ENCODE assay signal across 8 cellular contexts in the genomic region with DNA sequence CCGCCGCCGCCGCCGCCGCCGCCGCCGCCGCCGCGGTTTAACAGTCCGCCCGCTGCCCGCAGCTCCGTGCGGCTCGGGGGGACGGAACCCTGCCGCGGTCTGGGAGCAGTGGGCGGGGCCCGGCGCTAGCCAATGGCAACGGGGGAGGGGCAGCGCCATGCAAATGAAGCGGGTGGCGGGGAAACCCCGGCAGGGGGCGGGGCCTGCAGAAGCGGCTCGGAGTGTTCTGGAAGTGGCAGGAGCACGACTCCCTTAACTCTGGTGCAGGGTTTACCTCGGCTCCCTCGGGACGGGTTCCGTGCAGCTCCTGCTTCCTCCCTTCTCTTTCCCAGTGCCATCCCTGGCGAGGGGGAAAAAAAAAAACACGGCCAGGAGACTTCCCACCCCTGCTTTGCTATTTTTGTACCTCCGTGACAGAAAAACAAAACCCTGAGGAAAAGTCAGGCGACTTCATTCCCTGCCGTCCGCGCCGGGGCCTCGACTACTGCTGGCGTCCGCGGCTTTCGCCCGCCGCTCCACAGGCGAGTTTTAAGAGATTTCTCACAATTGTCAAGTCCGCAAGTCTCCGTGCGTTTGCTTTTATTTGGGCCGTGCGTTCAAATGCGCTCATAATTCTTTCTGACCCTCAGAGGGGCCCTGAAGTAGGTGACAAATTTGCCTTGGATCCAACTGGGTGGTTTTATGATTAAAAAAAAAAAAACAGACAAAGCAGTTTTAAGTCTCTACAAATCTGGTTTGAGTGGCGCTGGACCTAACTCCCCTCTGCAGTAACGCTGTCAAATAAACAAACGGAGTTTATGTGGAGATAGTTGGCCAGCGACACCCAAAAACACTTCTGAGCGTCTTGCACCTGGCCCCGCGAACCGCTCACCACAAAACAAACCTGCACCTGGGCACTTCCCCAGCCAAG. TPM values are rescaled to one million over a fixed set of nuclear protein-coding genes. Genes with fewer than 3 reads are reported as not detected.
DNase-seq lines count a peak whose midpoint lies in the region; ATAC-seq and TF ChIP-seq lines count a peak whose summit lies in the region.

A gene with protein sequence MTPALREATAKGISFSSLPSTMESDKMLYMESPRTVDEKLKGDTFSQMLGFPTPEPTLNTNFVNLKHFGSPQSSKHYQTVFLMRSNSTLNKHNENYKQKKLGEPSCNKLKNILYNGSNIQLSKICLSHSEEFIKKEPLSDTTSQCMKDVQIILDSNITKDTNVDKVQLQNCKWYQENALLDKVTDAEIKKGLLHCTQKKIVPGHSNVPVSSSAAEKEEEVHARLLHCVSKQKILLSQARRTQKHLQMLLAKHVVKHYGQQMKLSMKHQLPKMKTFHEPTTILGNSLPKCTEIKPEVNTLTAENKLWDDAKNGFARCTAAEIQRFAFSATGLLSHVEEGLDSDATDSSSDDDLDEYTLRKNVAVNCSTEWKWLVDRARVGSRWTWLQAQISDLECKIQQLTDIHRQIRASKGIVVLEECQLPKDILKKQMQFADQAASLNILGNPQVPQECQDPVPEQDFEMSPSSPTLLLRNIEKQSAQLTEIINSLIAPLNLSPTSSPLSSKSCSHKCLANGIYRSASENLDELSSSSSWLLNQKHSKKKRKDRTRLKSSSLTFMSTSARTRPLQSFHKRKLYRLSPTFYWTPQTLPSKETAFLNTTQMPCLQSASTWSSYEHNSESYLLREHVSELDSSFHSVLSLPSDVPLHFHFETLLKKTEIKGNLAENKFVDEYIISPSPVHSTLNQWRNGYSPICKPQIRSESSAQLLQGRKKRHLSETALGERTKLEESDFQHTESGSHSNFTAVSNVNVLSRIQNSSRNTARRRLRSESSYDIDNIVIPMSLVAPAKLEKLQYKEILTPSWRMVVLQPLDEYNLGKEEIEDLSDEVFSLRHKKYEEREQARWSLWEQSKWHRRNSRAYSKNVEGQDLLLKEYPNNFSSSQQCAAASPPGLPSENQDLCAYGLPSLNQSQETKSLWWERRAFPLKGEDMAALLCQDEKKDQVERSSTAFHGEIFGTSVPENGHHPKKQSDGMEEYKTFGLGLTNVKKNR (minus strand): TSS at position 101 of the 910 bp plus-strand sequence. CDS start 16,827 bp downstream, outside the sequence.

- H3K27ac Mint-ChIP-seq in activated T-helper 2 cell treated with anti-CD3 and anti-CD28 coated beads, Interferon-gamma antibody, Interleukin-2, Interleukin-4, amounts not matched to agents 10 μg/mL and 5 μg/mL and 100 μg/mL, durations not matched to agents 14 hours and 24 hours and 36 hours: peak within 1 kb of the TSS; percentile 99
- peak within 1 kb of the TSS; percentile 98 to 99 for H3K27ac Mint-ChIP-seq in natural killer cell

- no peaks in the 10 kb centered on the region for H3K9me3 Mint-ChIP-seq in activated T-helper 2 cell treated with anti-CD3 and anti-CD28 coated beads, Interferon-gamma antibody, Interleukin-2, Interleukin-4, amounts not matched to agents 10 μg/mL and 5 μg/mL and 100 μg/mL, durations not matched to agents 14 hours and 24 hours and 36 hours
- H3K9me3 Mint-ChIP-seq in natural killer cell: no peaks in the 10 kb centered on the region

- peak within 1 kb of the TSS; percentile 87 for H3K4me3 ChIP-seq in fibroblast of mammary gland (ENCODE audit: control insufficient read depth, low read depth, low read length)

- peak within 1 kb of the TSS; percentile 96 for H3K4me3 Mint-ChIP-seq in activated T-helper 2 cell treated with anti-CD3 and anti-CD28 coated beads, Interferon-gamma antibody, Interleukin-2, Interleukin-4, amounts not matched to agents 10 μg/mL and 5 μg/mL and 100 μg/mL, durations not matched to agents 14 hours and 24 hours and 36 hours (ENCODE audit: low read depth)
- peak within 1 kb of the TSS; percentile 100 for H3K4me3 Mint-ChIP-seq in natural killer cell

- DNase-seq in Daoy (ENCODE audit: low read depth) (peak; percentile 97), GOT3 (lab: John Stamatoyannopoulos, UW) (peak; percentile 86), LHCN-M2 (ENCODE audit: low read depth) (peak; percentile 92), RPMI7951 (ENCODE audit: low read depth) (peak; percentile 95), fibroblast of mammary gland (ENCODE audit: low read depth) (peak; percentile 91), natural killer cell (peak; percentile 98)
- peak; percentile 95 for DNase-seq in activated T-helper 2 cell treated with anti-CD3 and anti-CD28 coated beads, Interferon-gamma antibody, Interleukin-2, Interleukin-4, amounts not matched to agents 10 μg/mL and 5 μg/mL and 100 μg/mL, durations not matched to agents 14 hours and 24 hours and 36 hours (ENCODE audit: low spot score)
- DNase-seq in stimulated activated naive CD4-positive, alpha-beta T cell (lab: John Stamatoyannopoulos, UW): peak; percentile 88 to 96 (median 94)

- peak; percentile 80 to 95 (median 88) for ATAC-seq in natural killer cell

- H3K27me3 Mint-ChIP-seq in activated T-helper 2 cell treated with anti-CD3 and anti-CD28 coated beads, Interferon-gamma antibody, Interleukin-2, Interleukin-4, amounts not matched to agents 10 μg/mL and 5 μg/mL and 100 μg/mL, durations not matched to agents 14 hours and 24 hours and 36 hours (ENCODE audit: low read depth): peaks cover 21% of the 10 kb centered on the region
- no peaks in the 10 kb centered on the region for H3K27me3 Mint-ChIP-seq in natural killer cell (ENCODE audit: low read depth in 2 of 2)

- TF ChIP-seq CTCF in fibroblast of mammary gland (conservative IDR thresholded peaks at IDR 0.05; ENCODE audit: control insufficient read depth, insufficient read depth, low read depth, low read length) (no peak), natural killer cell (IDR thresholded peaks at IDR 0.05) (no peak)

- H3K36me3 Mint-ChIP-seq in activated T-helper 2 cell treated with anti-CD3 and anti-CD28 coated beads, Interferon-gamma antibody, Interleukin-2, Interleukin-4, amounts not matched to agents 10 μg/mL and 5 μg/mL and 100 μg/mL, durations not matched to agents 14 hours and 24 hours and 36 hours (ENCODE audit: low read depth): no peaks in the 10 kb centered on the region
- H3K36me3 Mint-ChIP-seq in natural killer cell: no peaks in the 10 kb centered on the region

- H3K4me1 Mint-ChIP-seq in activated T-helper 2 cell treated with anti-CD3 and anti-CD28 coated beads, Interferon-gamma antibody, Interleukin-2, Interleukin-4, amounts not matched to agents 10 μg/mL and 5 μg/mL and 100 μg/mL, durations not matched to agents 14 hours and 24 hours and 36 hours (ENCODE audit: low read depth): peaks cover 26% of the 10 kb centered on the region
- H3K4me1 Mint-ChIP-seq in natural killer cell: peaks cover 21 to 22% of the 10 kb centered on the region in 2 donors

- intact Hi-C loops in activated T-helper 2 cell treated with anti-CD3 and anti-CD28 coated beads, Interferon-gamma antibody, Interleukin-2, Interleukin-4, amounts not matched to agents 10 μg/mL and 5 μg/mL and 100 μg/mL, durations not matched to agents 14 hours and 24 hours and 36 hours (cut with micrococcal nuclease): loop anchor here (2.0 kb wide), 2 partner anchors 305 to 1917 kb away; a partner anchor contains a TSS
- intact Hi-C loops in natural killer cell (cut with micrococcal nuclease): loop anchor here (1.0 to 5.0 kb wide), 3 partner anchors 169 to 1904 kb away; a partner anchor contains a TSS

RNA-seq across cellular contexts. Expression of the gene that starts here (rescaled TPM):
- total RNA-seq in Daoy (2014; rRNA removed; shearing (Covaris generic)): 19.8 and 25.0 TPM in 2 replicates
- total RNA-seq in LHCN-M2 (2014; rRNA removed) (4.1 and 8.7 TPM in 2 replicates), natural killer cell (10 to 100 TPM in 1 of 3 donors, 1 to 10 TPM in 2; 7.6 to 11.2 (median 9.5) TPM)
- 1.6 TPM for polyA plus RNA-seq in LHCN-M2 (2012)
- 19.2 and 25.3 TPM in 2 replicates for total RNA-seq in RPMI7951 (2014; rRNA removed; shearing (Covaris generic))
- total RNA-seq in activated T-helper 2 cell treated with anti-CD3 and anti-CD28 coated beads, Interferon-gamma antibody, Interleukin-2, Interleukin-4, amounts not matched to agents 10 μg/mL and 5 μg/mL and 100 μg/mL, durations not matched to agents 14 hours and 24 hours and 36 hours: 4.9 and 6.5 TPM in 2 replicates

Comparison
In these comparisons a context has a peak if more than half of its experiments do, and no peak if none do; other contexts are left out.
1. Peak in every context shown above with its lines: DNase-seq, ATAC-seq and H3K4me3 ChIP-seq.